In genomic region chr12:85310456-85311076, GRCh38 we compare ENCODE assay signal across 12 cellular contexts. TPM values are rescaled to one million over a fixed set of nuclear protein-coding genes. Genes with fewer than 3 reads are reported as not detected.
A peak's percentile ranks its signal among the peaks of the same experiment; 100 is the strongest.
DNase-seq lines count a peak whose midpoint lies in the region; ATAC-seq and TF ChIP-seq lines count a peak whose summit lies in the region.
"Had no signal": no experiment of that assay in that cellular context is flagged by ENCODE, and none has a peak within 500 bp of the region (broad histone marks: within the 10 kb centered on the region; RNA-seq: fewer than 3 reads in every experiment).

No MANE protein-coding gene starts in this region.

- no peaks in the 10 kb centered on the region for H3F3A ChIP-seq in neural progenitor cell (ENCODE audit: low read depth)

- no peak for ATAC-seq in HG03280 (IDR thresholded peaks at IDR 0.05; ENCODE audit: unreplicated experiment)

- H3K79me2 ChIP-seq in neural progenitor cell (ENCODE audit: low read depth) = no peaks in the 10 kb centered on the region

- H3K9me3 Mint-ChIP-seq in neural progenitor cell = no peaks in the 10 kb centered on the region
- H3K9me3 Mint-ChIP-seq: activated naive CD8-positive, alpha-beta T cell treated with anti-CD3 and anti-CD28 coated beads for 36 hours had no signal

- no peak overlapping the region for H2AFZ ChIP-seq in neural progenitor cell (replicated peaks)

- no peak overlapping the region for H3K4me2 ChIP-seq in neural progenitor cell

- DNase-seq in NCI-H1105 treated with DMSO at 0.1 percent for 48 hours (lab: John Stamatoyannopoulos, UW) (peak; percentile 21), NCI-H1105 (lab: John Stamatoyannopoulos, UW) (no peak), NAMALWA (ENCODE audit: low spot score) (peak; percentile 26), dermis blood vessel endothelial cell (peak; percentile 36), neural progenitor cell (ENCODE audit: low spot score) (no peak), GDM1 (lab: John Stamatoyannopoulos, UW) (no peak), GF-D8 (lab: John Stamatoyannopoulos, UW) (no peak)
- DNase-seq: activated naive CD8-positive, alpha-beta T cell treated with anti-CD3 and anti-CD28 coated beads for 36 hours; NCI-H774 had no signal

- peak; percentile 56 for TF ChIP-seq CTCF in neural progenitor cell (IDR thresholded peaks at IDR 0.05)

- H3K27ac Mint-ChIP-seq in neural progenitor cell = no peak overlapping the region
- H3K27ac Mint-ChIP-seq: activated naive CD8-positive, alpha-beta T cell treated with anti-CD3 and anti-CD28 coated beads for 36 hours had no signal

- no peaks in the 10 kb centered on the region for H4K20me1 ChIP-seq in neural progenitor cell (ENCODE audit: low read depth)

- no peaks in the 10 kb centered on the region for H3K27me3 ChIP-seq in neural progenitor cell

- no peak overlapping the region for H3K27ac ChIP-seq in neural progenitor cell
- H3K27ac ChIP-seq: HL-60 had no signal

- H3K4me3 Mint-ChIP-seq in neural progenitor cell = no peak overlapping the region
- H3K4me3 Mint-ChIP-seq: activated naive CD8-positive, alpha-beta T cell treated with anti-CD3 and anti-CD28 coated beads for 36 hours had no signal

- no peak overlapping the region for H3K9ac ChIP-seq in neural progenitor cell

- no peak overlapping the region for H3K4me3 ChIP-seq in neural progenitor cell

- no peaks in the 10 kb centered on the region for H3K4me1 Mint-ChIP-seq in neural progenitor cell
- H3K4me1 Mint-ChIP-seq: activated naive CD8-positive, alpha-beta T cell treated with anti-CD3 and anti-CD28 coated beads for 36 hours had no signal

- no peaks in the 10 kb centered on the region for H3K9me3 ChIP-seq in neural progenitor cell (ENCODE audit: low read depth)

- peaks cover 6% of the 10 kb centered on the region for H3K4me1 ChIP-seq in neural progenitor cell

- no peaks in the 10 kb centered on the region for H3K36me3 ChIP-seq in neural progenitor cell

- no peaks in the 10 kb centered on the region for H3K27me3 Mint-ChIP-seq in neural progenitor cell (ENCODE audit: insufficient read depth, low read depth)
- H3K27me3 Mint-ChIP-seq: activated naive CD8-positive, alpha-beta T cell treated with anti-CD3 and anti-CD28 coated beads for 36 hours had no signal

- no peaks in the 10 kb centered on the region for H3K36me3 Mint-ChIP-seq in neural progenitor cell
- H3K36me3 Mint-ChIP-seq: activated naive CD8-positive, alpha-beta T cell treated with anti-CD3 and anti-CD28 coated beads for 36 hours had no signal

RNA-seq across cellular contexts. Expression of gene ALX1, which starts 30.5 kb away (rescaled TPM):
- total RNA-seq in dermis blood vessel endothelial cell (not detected in 2 replicates), neural progenitor cell (ENCODE audit: low replicate concordance) (3.9 and 5.6 TPM in 2 replicates)
- total RNA-seq: A172; activated naive CD8-positive, alpha-beta T cell treated with anti-CD3 and anti-CD28 coated beads for 36 hours had no signal

Comparison
In these comparisons a context has a peak if more than half of its experiments do, and no peak if none do; other contexts are left out.
1. DNase-seq: peak in NCI-H1105 treated with DMSO at 0.1 percent for 48 hours (single experiment), NAMALWA (single experiment) and dermis blood vessel endothelial cell (single experiment); none in NCI-H1105 (single experiment), neural progenitor cell (single experiment), GDM1 (single experiment) and GF-D8 (single experiment).